9 cellular contexts compared by ENCODE assay signal in genomic region chr9:20625003-20625349, GRCh38. TPM values are rescaled to one million over a fixed set of nuclear protein-coding genes. Genes with fewer than 3 reads are reported as not detected.
A peak's percentile ranks its signal among the peaks of the same experiment; 100 is the strongest.
DNase-seq lines count a peak whose midpoint lies in the region; ATAC-seq and TF ChIP-seq lines count a peak whose summit lies in the region.
"Had no signal": no experiment of that assay in that cellular context is flagged by ENCODE, and none has a peak within 500 bp of the region (broad histone marks: within the 10 kb centered on the region; RNA-seq: fewer than 3 reads in every experiment).

No MANE protein-coding gene starts in this region.

- H3K27me3 Mint-ChIP-seq in T-helper 2 cell treated with Interferon-gamma antibody and Interleukin-4, amounts not matched to agents 5 μg/mL and 100 μg/mL, for 36 hours (ENCODE audit: low read depth) = peaks cover 24% of the 10 kb centered on the region

- H3K27ac ChIP-seq in SK-N-MC (peak overlapping the region; percentile 84), esophagus squamous epithelium (peak overlapping the region in 1 of 4 donors; percentile 93), skeletal muscle tissue (ENCODE audit: low read depth, low read length) (no peak overlapping the region), gastroesophageal sphincter (no peak overlapping the region)

- 40 to 53% methylated on average over 2 of the region's 2 CpGs for WGBS in esophagus squamous epithelium, 2 donors
- WGBS in gastroesophageal sphincter (ENCODE audit: low coverage in 1 of 2), 2 donors = 57 to 60% methylated on average over 2 of the region's 2 CpGs

- no peak for DNase-seq in T-helper 2 cell treated with Interferon-gamma antibody and Interleukin-4, amounts not matched to agents 5 μg/mL and 100 μg/mL, for 36 hours (ENCODE audit: low spot score)
- DNase-seq in T-helper 2 cell (no peak), SK-N-MC (ENCODE audit: low read depth, low spot score) (no peak), esophagus squamous epithelium (lab: John Stamatoyannopoulos, UW) (no peak), pons (ENCODE audit: low spot score) (no peak)
- DNase-seq: ACHN had no signal

- H3K9me3 ChIP-seq in SK-N-MC (ENCODE audit: low read depth, low read length) (no peaks in the 10 kb centered on the region), esophagus squamous epithelium (no peaks in the 10 kb centered on the region), skeletal muscle tissue (ENCODE audit: control insufficient read depth in 3 of 3, low read length in 3 of 3) (no peaks in the 10 kb centered on the region), gastroesophageal sphincter (no peaks in the 10 kb centered on the region)

- H3K27me3 ChIP-seq in esophagus squamous epithelium (no peaks in the 10 kb centered on the region), skeletal muscle tissue (ENCODE audit: control insufficient read depth in 3 of 3, insufficient read depth in 3 of 3, low read length in 3 of 3) (no peaks in the 10 kb centered on the region), gastroesophageal sphincter (no peaks in the 10 kb centered on the region)

- no peaks in the 10 kb centered on the region for H3K9me3 Mint-ChIP-seq in T-helper 2 cell treated with Interferon-gamma antibody and Interleukin-4, amounts not matched to agents 5 μg/mL and 100 μg/mL, for 36 hours

- peak overlapping the region; percentile 69 for H3K9ac ChIP-seq in SK-N-MC (ENCODE audit: insufficient read length)
- no peak overlapping the region for H3K9ac ChIP-seq in skeletal muscle tissue (ENCODE audit: low read depth in 1 of 3, low read length in 3 of 3)

- TF ChIP-seq CTCF in esophagus squamous epithelium (IDR thresholded peaks at IDR 0.05) (no peak), gastroesophageal sphincter (IDR thresholded peaks at IDR 0.05) (no peak)

- no peak for ATAC-seq in HG02623 (IDR thresholded peaks at IDR 0.05; ENCODE audit: unreplicated experiment)
- no peak for ATAC-seq in gastroesophageal sphincter

- no peak for TF ChIP-seq EP300 in gastroesophageal sphincter (IDR thresholded peaks at IDR 0.05)

- no peak overlapping the region for H3K27ac Mint-ChIP-seq in T-helper 2 cell treated with Interferon-gamma antibody and Interleukin-4, amounts not matched to agents 5 μg/mL and 100 μg/mL, for 36 hours

- H3K4me1 Mint-ChIP-seq in T-helper 2 cell treated with Interferon-gamma antibody and Interleukin-4, amounts not matched to agents 5 μg/mL and 100 μg/mL, for 36 hours (ENCODE audit: low read depth) = peaks cover 23% of the 10 kb centered on the region

- peaks cover 5% of the 10 kb centered on the region for H3K36me3 Mint-ChIP-seq in T-helper 2 cell treated with Interferon-gamma antibody and Interleukin-4, amounts not matched to agents 5 μg/mL and 100 μg/mL, for 36 hours (ENCODE audit: low read depth)

- H3K4me3 ChIP-seq in SK-N-MC (peak overlapping the region; percentile 58), esophagus squamous epithelium (peak overlapping the region in 3 of 4 donors; percentile 94 to 97 (median 97)), skeletal muscle tissue (ENCODE audit: low read length in 3 of 3) (peak overlapping the region in 2 of 3 donors; percentile 94), gastroesophageal sphincter (peak overlapping the region in 1 of 2 donors; percentile 97)

- H3K4me3 Mint-ChIP-seq in T-helper 2 cell treated with Interferon-gamma antibody and Interleukin-4, amounts not matched to agents 5 μg/mL and 100 μg/mL, for 36 hours = peak overlapping the region; percentile 89

- intact Hi-C loops in esophagus squamous epithelium (cut with DNase I) = loop anchor here (10.0 kb wide), 1 partner anchor 270 kb away; no protein-coding TSS in a partner anchor

- TF ChIP-seq POLR2A in esophagus squamous epithelium (IDR thresholded peaks at IDR 0.05) (no peak), gastroesophageal sphincter (IDR thresholded peaks at IDR 0.05) (no peak)

- H3K4me1 ChIP-seq in esophagus squamous epithelium = peaks cover 4 to 29% (median 8%) of the 10 kb centered on the region in 3 donors
- H3K4me1 ChIP-seq in skeletal muscle tissue (ENCODE audit: control insufficient read depth in 3 of 3, insufficient read depth in 3 of 3, low read length in 3 of 3) = peaks cover 6 to 16% (median 15%) of the 10 kb centered on the region in 3 donors
- peaks cover 0 to 23% (median 0%) of the 10 kb centered on the region in 3 donors for H3K4me1 ChIP-seq in gastroesophageal sphincter

- no peaks in the 10 kb centered on the region for H3K36me3 ChIP-seq in SK-N-MC (ENCODE audit: insufficient read depth, low read length)
- H3K36me3 ChIP-seq in esophagus squamous epithelium = no peaks in the 10 kb centered on the region
- H3K36me3 ChIP-seq in skeletal muscle tissue (ENCODE audit: control insufficient read depth in 3 of 3, insufficient read depth in 3 of 3, low read length in 3 of 3) = no peaks in the 10 kb centered on the region
- no peaks in the 10 kb centered on the region for H3K36me3 ChIP-seq in gastroesophageal sphincter

RNA-seq across cellular contexts. Expression of gene MLLT3, which starts 2.7 kb away (rescaled TPM):
- total RNA-seq in esophagus squamous epithelium = 10 to 100 TPM in 1 of 4 donors, 1 to 10 TPM in 3; 8.2 to 21.5 (median 8.6) TPM
- total RNA-seq in skeletal muscle tissue = 65.8 TPM
- total RNA-seq in gastroesophageal sphincter = 10 to 100 TPM; 21.2 to 37.2 (median 29.6) TPM

RNA-seq across cellular contexts. Expression of gene FOCAD, which starts 59.1 kb away (rescaled TPM):
- total RNA-seq in esophagus squamous epithelium (10 to 100 TPM; 20.7 to 34.9 (median 25.5) TPM), skeletal muscle tissue (108 TPM), gastroesophageal sphincter (10 to 100 TPM; 23.0 to 35.9 (median 30.4) TPM)
